Comparison of ENCODE assay signal across 8 cellular contexts in the genomic region with DNA sequence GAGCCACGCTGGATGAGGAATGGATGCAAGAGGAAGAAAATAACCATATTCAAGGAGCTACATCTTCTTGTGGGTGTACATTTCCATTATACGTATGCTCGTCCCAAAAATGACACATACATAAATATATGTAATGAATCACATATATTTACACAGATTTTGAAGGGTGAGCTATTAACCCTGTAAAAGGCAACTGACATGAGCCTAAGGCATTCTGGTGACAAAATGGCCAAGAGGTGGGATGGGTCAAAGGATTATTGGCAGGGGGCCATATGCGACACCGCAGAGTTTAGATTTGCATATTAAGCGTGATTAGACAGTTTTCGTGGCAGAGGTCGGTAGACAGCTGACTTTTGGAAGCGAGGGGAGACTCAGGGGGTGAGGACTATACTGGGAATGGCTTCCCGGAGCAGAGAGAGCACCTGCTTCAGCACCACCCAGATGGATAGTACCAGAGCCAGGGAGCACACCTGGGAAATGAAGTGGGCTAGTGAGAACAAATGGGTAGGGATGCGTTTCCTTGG. TPM values are rescaled to one million over a fixed set of nuclear protein-coding genes. Genes with fewer than 3 reads are reported as not detected.
DNase-seq lines count a peak whose midpoint lies in the region; ATAC-seq and TF ChIP-seq lines count a peak whose summit lies in the region.

No MANE protein-coding gene starts in this region.

- H3K27me3 ChIP-seq in mesenchymal stem cell (ENCODE audit: control insufficient read depth in 1 of 2, insufficient read depth in 1 of 2, low read length in 2 of 2) (peaks cover 0 to 4% of the 10 kb centered on the region in 2 experiments), upper lobe of right lung (peaks cover 7% of the 10 kb centered on the region), PC-9 (ENCODE audit: insufficient read depth, low read depth) (no peaks in the 10 kb centered on the region)

- no peaks in the 10 kb centered on the region for H4K20me1 ChIP-seq in PC-9 (ENCODE audit: insufficient read depth)

- CTCF ChIA-PET in PC-9 (lab: Charles Lee) = no interaction called here

- no TSS peak for BruUV-seq in PC-9 (replicated peaks; lab: Mats Ljungman, UMichigan)

- H3K36me3 ChIP-seq in mesenchymal stem cell (ENCODE audit: control insufficient read depth in 1 of 2, insufficient read depth in 2 of 2, low read depth in 1 of 2, low read length in 2 of 2) = peaks cover 0 to 20% of the 10 kb centered on the region in 2 experiments
- H3K36me3 ChIP-seq in upper lobe of right lung = peaks cover 13% of the 10 kb centered on the region
- no peaks in the 10 kb centered on the region for H3K36me3 ChIP-seq in PC-9 (ENCODE audit: low read depth)

- H3K18ac ChIP-seq in mesenchymal stem cell (ENCODE audit: low read depth in 1 of 2, low read length in 2 of 2) = peak overlapping the region in 1 of 2 experiments; percentile 68

- H3K79me1 ChIP-seq in mesenchymal stem cell (replicated peaks; ENCODE audit: low read length, poor library complexity, severe bottlenecking) = peaks cover 14% of the 10 kb centered on the region

- no peaks in the 10 kb centered on the region for H3K9me2 ChIP-seq in PC-9 (ENCODE audit: insufficient read depth)

- intact Hi-C loops in upper lobe of right lung (cut with DNase I) = no loop called here
- intact Hi-C loops in PC-9 (cut with micrococcal nuclease; ENCODE audit: unreplicated experiment) = no loop called here

- no peak overlapping the region for H3K27ac ChIP-seq in mesenchymal stem cell (ENCODE audit: low read length, poor library complexity, severe bottlenecking)
- H3K27ac ChIP-seq in upper lobe of right lung = peak overlapping the region; percentile 93
- no peak overlapping the region for H3K27ac ChIP-seq in PC-9

- H4K8ac ChIP-seq in mesenchymal stem cell (ENCODE audit: low read length) = peak overlapping the region; percentile 81

- no peak for TF ChIP-seq CTCF in upper lobe of right lung (IDR thresholded peaks at IDR 0.05)
- TF ChIP-seq CTCF in PC-9 (conservative IDR thresholded peaks at IDR 0.05) = no peak

- no peaks in the 10 kb centered on the region for H3K9me3 Mint-ChIP-seq in activated T-cell treated with anti-CD3 and anti-CD28 coated beads, Interleukin-2, amount 50 U/mL, for 4 hours

- H4K91ac ChIP-seq in mesenchymal stem cell (ENCODE audit: low read length) = peak overlapping the region; percentile 35

- H3K23ac ChIP-seq in mesenchymal stem cell (ENCODE audit: low read length in 2 of 2) = no peak overlapping the region

- H3K4me3 ChIP-seq in mesenchymal stem cell (ENCODE audit: insufficient read depth in 1 of 2, low read depth in 1 of 2, low read length in 2 of 2) (peak overlapping the region in 1 of 2 experiments; percentile 94), upper lobe of right lung (peak overlapping the region; percentile 79), PC-9 (no peak overlapping the region)

- H3K14ac ChIP-seq in mesenchymal stem cell (ENCODE audit: low read length in 2 of 2) = no peak overlapping the region

- no peaks in the 10 kb centered on the region for H3K36me3 Mint-ChIP-seq in activated T-cell treated with anti-CD3 and anti-CD28 coated beads, Interleukin-2, amount 50 U/mL, for 4 hours (ENCODE audit: insufficient read depth)

- no peak for ATAC-seq in activated T-cell treated with anti-CD3 and anti-CD28 coated beads, Interleukin-2, amount 50 U/mL, for 4 hours
- ATAC-seq in upper lobe of right lung = peak; percentile 14

- H2BK15ac ChIP-seq in mesenchymal stem cell (ENCODE audit: low read depth, poor library complexity, severe bottlenecking) = no peak overlapping the region

- POLR2A ChIA-PET in PC-9 (lab: Charles Lee; ENCODE audit: unreplicated experiment) = no interaction called here

- H3K27me3 Mint-ChIP-seq in activated T-cell treated with anti-CD3 and anti-CD28 coated beads, Interleukin-2, amount 50 U/mL, for 4 hours (ENCODE audit: low read depth) = peaks cover 57% of the 10 kb centered on the region

- no peaks in the 10 kb centered on the region for H3F3A ChIP-seq in PC-9 (ENCODE audit: insufficient read depth, low read depth)

- H3K9ac ChIP-seq in mesenchymal stem cell (ENCODE audit: low read length) = peak overlapping the region; percentile 95

- no peaks in the 10 kb centered on the region for H3K79me2 ChIP-seq in PC-9 (ENCODE audit: low read depth)

- WGBS in mesenchymal stem cell = 11% methylated on average over 7 of the region's 11 CpGs

- H3K4ac ChIP-seq in mesenchymal stem cell (ENCODE audit: low read depth in 1 of 2, low read length in 2 of 2) = peak overlapping the region in 1 of 2 experiments; percentile 17

- H3K4me2 ChIP-seq in mesenchymal stem cell (ENCODE audit: low read length, poor library complexity, severe bottlenecking) = peak overlapping the region; percentile 89
- no peak overlapping the region for H3K4me2 ChIP-seq in PC-9

- peak overlapping the region; percentile 67 for H3K4me3 Mint-ChIP-seq in activated T-cell treated with anti-CD3 and anti-CD28 coated beads, Interleukin-2, amount 50 U/mL, for 4 hours

- peak overlapping the region; percentile 77 for H2BK120ac ChIP-seq in mesenchymal stem cell (ENCODE audit: low read depth, low read length)

- H3K4me1 ChIP-seq in mesenchymal stem cell (ENCODE audit: control insufficient read depth, insufficient read depth, low read depth, low read length) (peaks cover 13% of the 10 kb centered on the region), upper lobe of right lung (peaks cover 10% of the 10 kb centered on the region), PC-9 (replicated peaks; ENCODE audit: insufficient read depth) (no peaks in the 10 kb centered on the region)

- H2AK5ac ChIP-seq in mesenchymal stem cell (ENCODE audit: low read length, severe bottlenecking) = no peak overlapping the region

- no peak for DNase-seq in activated T-cell treated with anti-CD3 and anti-CD28 coated beads, Interleukin-2, amount 50 U/mL, for 4 hours
- DNase-seq in activated T-cell treated with anti-CD3 and anti-CD28 coated beads for 4 hours = no peak
- peak; percentile 58 for DNase-seq in NCI-H748 (lab: John Stamatoyannopoulos, UW; ENCODE audit: unreplicated experiment)
- peak; percentile 53 for DNase-seq in cerebellum (ENCODE audit: low spot score)
- no peak for DNase-seq in mesenchymal stem cell
- no peak for DNase-seq in upper lobe of right lung
- no peak for DNase-seq in dermis blood vessel endothelial cell
- DNase-seq in PC-9 = no peak

- peak overlapping the region; percentile 18 to 46 for H2BK12ac ChIP-seq in mesenchymal stem cell (ENCODE audit: low read length in 2 of 2)

- H3K9me3 ChIP-seq in mesenchymal stem cell (ENCODE audit: control insufficient read depth, low read length) (no peaks in the 10 kb centered on the region), upper lobe of right lung (no peaks in the 10 kb centered on the region), PC-9 (ENCODE audit: insufficient read depth, low read depth) (no peaks in the 10 kb centered on the region)

- no peak overlapping the region for H2BK5ac ChIP-seq in mesenchymal stem cell (ENCODE audit: low read depth, low read length, poor library complexity, severe bottlenecking)

- H2AFZ ChIP-seq in mesenchymal stem cell (ENCODE audit: low read depth, low read length) = no peak overlapping the region
- H2AFZ ChIP-seq in PC-9 = no peak overlapping the region

- peaks cover 7% of the 10 kb centered on the region for H3K4me1 Mint-ChIP-seq in activated T-cell treated with anti-CD3 and anti-CD28 coated beads, Interleukin-2, amount 50 U/mL, for 4 hours (ENCODE audit: low read depth)

RNA-seq across cellular contexts. Expression of a gene that starts 0.4 kb away (rescaled TPM):
- total RNA-seq in activated T-cell treated with anti-CD3 and anti-CD28 coated beads, Interleukin-2, amount 50 U/mL, for 4 hours = under 1 TPM in 2 of 3 donors, not detected in 1; 0.11 to 0.13 TPM
- total RNA-seq in cerebellum (39.8 TPM), upper lobe of right lung (23.8 TPM), dermis blood vessel endothelial cell (45.3 and 52.3 TPM in 2 replicates), PC-9 (2021) (not detected in 2 replicates)
- 24.4 TPM for polyA plus RNA-seq in mesenchymal stem cell (2013, experiment 1 of 2)
- 24.5 TPM for polyA plus RNA-seq in mesenchymal stem cell (2013, experiment 2 of 2)

RNA-seq across cellular contexts. Expression of a gene that starts 44.9 kb away (rescaled TPM):
- total RNA-seq in activated T-cell treated with anti-CD3 and anti-CD28 coated beads, Interleukin-2, amount 50 U/mL, for 4 hours = 1 to 10 TPM; 2.6 to 7.8 (median 7.8) TPM
- total RNA-seq in cerebellum (2.7 TPM), upper lobe of right lung (32.9 TPM), dermis blood vessel endothelial cell (0.17 TPM in 1 of 2 replicates, not detected in the other), PC-9 (2021) (not detected in 2 replicates)
- polyA plus RNA-seq in mesenchymal stem cell (2013, experiment 1 of 2) = 0.01 TPM
- not detected for polyA plus RNA-seq in mesenchymal stem cell (2013, experiment 2 of 2)

Comparison
In these comparisons a context has a peak if more than half of its experiments do, and no peak if none do; other contexts are left out.
1. DNase-seq: peak in NCI-H748 (single experiment) and cerebellum (single experiment); none in activated T-cell treated with anti-CD3 and anti-CD28 coated beads, Interleukin-2, amount 50 U/mL, for 4 hours (single experiment), activated T-cell treated with anti-CD3 and anti-CD28 coated beads for 4 hours (single experiment), mesenchymal stem cell (single experiment), upper lobe of right lung (single experiment), dermis blood vessel endothelial cell (single experiment) and PC-9 (0 of 2).
2. RNA of a gene that starts 0.4 kb away (total RNA-seq): 45.3 to 52.3 TPM in dermis blood vessel endothelial cell, 39.8 TPM in cerebellum (single experiment) and 23.8 TPM in upper lobe of right lung (single experiment); 0.11 to 0.13 TPM in activated T-cell treated with anti-CD3 and anti-CD28 coated beads, Interleukin-2, amount 50 U/mL, for 4 hours and not detected in PC-9; every median in the first group is over 10 times any median in the second.